Comparison of ENCODE assay signal across 8 cellular contexts in the genomic region with DNA sequence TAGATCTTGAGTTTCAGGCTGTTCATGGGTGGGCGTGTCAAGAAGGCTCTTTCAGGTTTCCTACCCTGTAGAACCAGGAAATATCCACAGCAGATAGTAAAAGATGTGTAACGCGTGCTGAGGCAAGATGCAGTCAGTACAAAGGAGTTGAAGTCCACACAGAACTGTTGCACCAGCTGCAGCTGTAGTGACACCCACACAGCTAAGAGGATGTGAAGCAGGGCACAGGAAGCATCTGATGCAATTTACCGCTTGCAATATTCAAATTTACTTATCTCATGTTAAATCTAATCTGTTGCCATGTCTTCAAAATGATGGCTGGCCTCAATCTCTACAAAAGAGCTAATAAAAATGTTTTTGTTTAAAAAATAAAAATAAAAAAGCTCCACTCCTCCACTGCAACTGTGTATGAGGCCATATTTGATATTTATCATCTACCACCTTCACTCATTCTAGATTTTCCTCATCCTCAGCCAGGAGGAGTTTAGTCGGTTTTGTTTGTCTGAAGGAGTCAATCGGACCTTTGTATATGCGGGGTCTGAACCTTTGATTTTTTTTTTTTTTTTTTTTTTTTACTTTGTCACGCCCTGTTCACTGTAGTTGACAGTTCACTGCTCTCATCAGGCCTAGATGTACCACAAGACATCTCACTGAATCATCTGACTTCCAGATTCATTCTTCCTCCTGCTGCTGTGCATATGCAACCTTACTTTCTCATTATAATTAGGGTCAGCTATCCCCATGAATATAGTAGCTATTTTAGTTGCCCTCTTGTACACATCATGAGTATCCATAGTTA.
DNase-seq lines count a peak whose midpoint lies in the region; TF ChIP-seq lines count a peak whose summit lies in the region.

No MANE protein-coding gene starts in this region.

- H3K23me2 ChIP-seq in H9 (ENCODE audit: insufficient read length, low read depth, low read length, poor library complexity, severe bottlenecking) = no peaks in the 10 kb centered on the region

- H3K4me1 ChIP-seq in DOHH2 (ENCODE audit: control insufficient read depth, low read length) = peaks cover 21% of the 10 kb centered on the region
- H3K4me1 ChIP-seq in H9 (ENCODE audit: insufficient read depth, low read length) = no peaks in the 10 kb centered on the region; the same call in 1 of the 2 replicates
- H3K4me1 ChIP-seq in effector memory CD4-positive, alpha-beta T cell (ENCODE audit: control insufficient read depth, insufficient read depth, low read length, poor library complexity, severe bottlenecking) = peaks cover 43% of the 10 kb centered on the region
- H3K4me1 ChIP-seq in esophagus squamous epithelium = peaks cover 0 to 7% (median 0%) of the 10 kb centered on the region in 3 donors

- no CpG with 5 or more reads among the region's 8 CpGs for WGBS in H9 (ENCODE audit: extremely low coverage, insufficient read length, low lambda C conversion rate)
- WGBS in esophagus squamous epithelium, 2 donors = 67 to 76% methylated on average over 6 to 8 of the region's 8 CpGs

- no peak overlapping the region for H2BK120ac ChIP-seq in H9 (ENCODE audit: low read depth, low read length, poor library complexity, severe bottlenecking)

- H3K79me2 ChIP-seq in DOHH2 (ENCODE audit: control insufficient read depth, low read length) (no peaks in the 10 kb centered on the region), H9 (ENCODE audit: insufficient read depth, low read length) (no peaks in the 10 kb centered on the region)

- no peak overlapping the region for H3K4me3 Mint-ChIP-seq in H9

- H3K4me3 ChIP-seq in DOHH2 (ENCODE audit: low read length) (peak overlapping the region; percentile 34), esophagus squamous epithelium (no peak overlapping the region)
- H3K4me3 ChIP-seq in effector memory CD4-positive, alpha-beta T cell (ENCODE audit: insufficient read depth, low read depth, low read length, poor library complexity, severe bottlenecking) = peak overlapping the region; percentile 11

- H3K79me1 ChIP-seq in H9 (ENCODE audit: insufficient read depth, low read depth, low read length, poor library complexity, severe bottlenecking) = no peaks in the 10 kb centered on the region

- H4K91ac ChIP-seq in H9 (ENCODE audit: insufficient read length, low read depth, low read length) = no peak overlapping the region

- 0 out of 2 replicates have a peak, but pooled peaks cover 3% of the 10 kb centered on the region for H3F3A ChIP-seq in DOHH2 (ENCODE audit: control insufficient read depth, insufficient read depth)

- H2BK15ac ChIP-seq in H9 (ENCODE audit: low read depth, low read length) = no peak overlapping the region; the same call in 1 of the 2 replicates

- intact Hi-C loops in esophagus squamous epithelium (cut with DNase I) = no loop called here

- no peak overlapping the region for H3K23ac ChIP-seq in H9 (ENCODE audit: insufficient read length, low read depth, low read length)

- TF ChIP-seq CTCF in DOHH2 (IDR thresholded peaks at IDR 0.05; ENCODE audit: low read depth, low read length, poor library complexity, severe bottlenecking) (no peak), H9 (conservative IDR thresholded peaks at IDR 0.05) (no peak), esophagus squamous epithelium (IDR thresholded peaks at IDR 0.05) (no peak)

- H3K36me3 Mint-ChIP-seq in H9 (ENCODE audit: insufficient read depth in 1 of 3, low read depth in 3 of 3) = no peaks in the 10 kb centered on the region

- H3K9ac ChIP-seq in H9 (ENCODE audit: extremely low read depth, insufficient read length, low read length) = no peak overlapping the region

- H3K9me2 ChIP-seq in DOHH2 (replicated peaks; ENCODE audit: control insufficient read depth, low read length) = no peaks in the 10 kb centered on the region

- no peak overlapping the region; the same call in 1 of the 2 replicates for H3K14ac ChIP-seq in H9 (ENCODE audit: insufficient read depth, low read length)

- peak overlapping the region; percentile 50 for H2BK12ac ChIP-seq in H9 (ENCODE audit: insufficient read length, low read depth, low read length)

- no peak overlapping the region for H4K5ac ChIP-seq in H9 (ENCODE audit: insufficient read length, low read depth, low read length)

- H3K27me3 Mint-ChIP-seq in H9 (ENCODE audit: low read depth) = no peaks in the 10 kb centered on the region

- H3K36me3 ChIP-seq in DOHH2 (ENCODE audit: control insufficient read depth, low read length) (0 out of 2 replicates have a peak, but pooled peaks cover 9% of the 10 kb centered on the region), esophagus squamous epithelium (no peaks in the 10 kb centered on the region)
- peaks cover 5% of the 10 kb centered on the region for H3K36me3 ChIP-seq in effector memory CD4-positive, alpha-beta T cell (ENCODE audit: control insufficient read depth, insufficient read depth, low read length)

- H3K4me2 ChIP-seq in DOHH2 (ENCODE audit: low read length) (peak overlapping the region; percentile 52), H9 (ENCODE audit: insufficient read depth, insufficient read length, low read length) (no peak overlapping the region)

- H2AFZ ChIP-seq in H9 (ENCODE audit: low read length) = no peak overlapping the region

- H3K4ac ChIP-seq in H9 (ENCODE audit: low read depth, low read length) = no peak overlapping the region

- no peak for TF ChIP-seq POLR2A in esophagus squamous epithelium (IDR thresholded peaks at IDR 0.05)

- H3K56ac ChIP-seq in H9 (ENCODE audit: insufficient read length, low read depth, low read length) = no peak overlapping the region

- no peak overlapping the region for H2BK20ac ChIP-seq in H9 (ENCODE audit: low read depth, low read length, poor library complexity, severe bottlenecking)

- H3K27ac Mint-ChIP-seq in H9 = peak overlapping the region in 1 of 3 experiments; percentile 18; a peak in 1 of 7 replicates

- H3T11ph ChIP-seq in H9 (ENCODE audit: low read length) = no peak overlapping the region

- peaks cover 2% of the 10 kb centered on the region; the same call in 1 of the 2 replicates for H3K9me3 ChIP-seq in DOHH2 (ENCODE audit: control insufficient read depth, insufficient read depth, low read length)
- no peaks in the 10 kb centered on the region for H3K9me3 ChIP-seq in H9 (ENCODE audit: control insufficient read depth, low read depth, low read length)
- no peaks in the 10 kb centered on the region for H3K9me3 ChIP-seq in effector memory CD4-positive, alpha-beta T cell (ENCODE audit: control insufficient read depth, low read length)
- no peaks in the 10 kb centered on the region for H3K9me3 ChIP-seq in esophagus squamous epithelium

- H3K27ac ChIP-seq in DOHH2 (ENCODE audit: low read depth, low read length) (peak overlapping the region; percentile 36), H9 (ENCODE audit: insufficient read length, low read depth, low read length) (no peak overlapping the region), esophagus squamous epithelium (no peak overlapping the region)
- peak overlapping the region; percentile 55 for H3K27ac ChIP-seq in effector memory CD4-positive, alpha-beta T cell (ENCODE audit: insufficient read depth, low read length, poor library complexity, severe bottlenecking)

- DNase-seq in H9 (no peak), SIG-M5 treated with dmso at 0.1 percent for 504 hours (lab: John Stamatoyannopoulos, UW; ENCODE audit: unreplicated experiment) (peak; percentile 77), A172 (ENCODE audit: low spot score) (no peak), NCI-H2227 treated with DMSO at 0.1 percent for 48 hours (lab: John Stamatoyannopoulos, UW) (no peak), esophagus squamous epithelium (lab: John Stamatoyannopoulos, UW) (no peak), HT-29 (ENCODE audit: low spot score) (no peak)
- peak; percentile 13 to 48 (median 41) for DNase-seq in effector memory CD4-positive, alpha-beta T cell

- no peak overlapping the region for H2BK5ac ChIP-seq in H9 (ENCODE audit: insufficient read length, low read length)

- H3K9me3 Mint-ChIP-seq in H9 = no peaks in the 10 kb centered on the region

- peaks cover 8% of the 10 kb centered on the region in 2 experiments for H3K4me1 Mint-ChIP-seq in H9

- H4K20me1 ChIP-seq in DOHH2 (ENCODE audit: control insufficient read depth, insufficient read depth, low read depth, low read length) = no peaks in the 10 kb centered on the region
- H4K20me1 ChIP-seq in H9 (ENCODE audit: control insufficient read depth, insufficient read depth, insufficient read length) = no peaks in the 10 kb centered on the region

- H2AK5ac ChIP-seq in H9 (ENCODE audit: insufficient read length, low read length) = no peak overlapping the region

- no peak overlapping the region for H4K8ac ChIP-seq in H9 (replicated peaks; ENCODE audit: insufficient read length, low read depth, low read length)

- H3K18ac ChIP-seq in H9 (ENCODE audit: insufficient read length, low read depth, low read length) = no peak overlapping the region

- no peaks in the 10 kb centered on the region for H3K27me3 ChIP-seq in DOHH2 (ENCODE audit: control insufficient read depth, low read length)
- H3K27me3 ChIP-seq in H9 (ENCODE audit: insufficient read depth, low read length) = no peaks in the 10 kb centered on the region
- no peaks in the 10 kb centered on the region for H3K27me3 ChIP-seq in effector memory CD4-positive, alpha-beta T cell (replicated peaks; ENCODE audit: control insufficient read depth, insufficient read depth, low read length, poor library complexity, severe bottlenecking)
- no peaks in the 10 kb centered on the region for H3K27me3 ChIP-seq in esophagus squamous epithelium

Comparison
In these comparisons a context has a peak if more than half of its experiments do, and no peak if none do; other contexts are left out.
1. H3K27ac ChIP-seq: peak in DOHH2 (single experiment) and effector memory CD4-positive, alpha-beta T cell (single experiment); none in H9 (single experiment) and esophagus squamous epithelium (0 of 4).
2. H3K4me3 ChIP-seq: peak in DOHH2 (single experiment) and effector memory CD4-positive, alpha-beta T cell (single experiment); none in esophagus squamous epithelium (0 of 4).
3. DNase-seq: peak in SIG-M5 treated with dmso at 0.1 percent for 504 hours (single experiment) and effector memory CD4-positive, alpha-beta T cell (3 of 3); none in H9 (single experiment), A172 (single experiment), NCI-H2227 treated with DMSO at 0.1 percent for 48 hours (single experiment), esophagus squamous epithelium (single experiment) and HT-29 (single experiment).